In the genomic region with DNA sequence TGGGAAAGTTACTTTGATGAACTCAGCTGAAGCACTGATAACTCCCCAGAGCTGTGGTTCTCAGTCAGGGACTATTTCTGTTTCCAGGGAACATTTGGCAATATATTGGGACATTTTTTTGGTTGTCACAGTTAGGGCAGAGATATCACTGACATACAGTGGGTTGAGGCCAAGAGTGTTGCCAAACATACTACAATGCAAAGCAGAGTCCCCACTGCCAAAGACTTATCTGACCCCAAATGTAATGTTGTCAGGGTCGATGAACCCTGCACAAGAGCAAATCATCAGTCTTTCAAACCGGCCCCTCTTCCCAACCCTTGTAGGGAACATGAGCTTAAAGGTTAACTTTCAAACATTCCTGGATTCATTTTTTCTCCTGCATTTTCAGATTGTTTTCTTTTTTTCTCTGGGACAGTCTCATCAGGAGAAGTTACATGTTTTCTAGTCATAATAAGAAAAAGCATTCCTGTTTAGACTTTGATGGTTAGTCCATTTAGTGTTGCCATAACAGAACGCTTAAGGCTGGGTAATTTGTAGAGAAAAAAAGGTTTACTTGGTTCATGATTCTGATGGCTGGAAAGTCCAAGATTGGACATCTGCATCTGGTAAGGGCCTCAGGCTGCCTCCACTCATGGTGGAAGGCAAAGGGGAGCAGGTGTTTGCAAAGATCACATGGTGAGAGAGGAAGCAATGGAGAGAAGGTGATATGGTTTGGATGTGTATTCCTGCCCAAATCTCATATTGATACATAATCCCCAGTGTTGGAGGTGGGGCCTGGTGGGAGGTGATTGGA, we compare ENCODE assay signal across 34 cellular contexts.
"Had no signal": no experiment of that assay in that cellular context is flagged by ENCODE, and none has a peak within 500 bp of the region (broad histone marks: within the 10 kb centered on the region; RNA-seq: fewer than 3 reads in every experiment).

No MANE protein-coding gene starts in this region.

- DNase-seq: activated B cell treated with CpG ODN at 0.5 μM for 24 hours; activated CD4-positive, alpha-beta memory T cell treated with anti-CD3 and anti-CD28 coated beads for 36 hours; activated CD4-positive, alpha-beta T cell treated with anti-CD3 and anti-CD28 coated beads for 48 hours; activated CD4-positive, alpha-beta T cell treated with anti-CD3 and anti-CD28 coated beads, Interleukin-2, amount 50 U/mL, for 1 hour; activated CD4-positive, alpha-beta T cell treated with anti-CD3 and anti-CD28 coated beads, Interleukin-2, amount 50 U/mL, for 4 hours; activated CD4-positive, CD25-positive, alpha-beta regulatory T cell treated with anti-CD3 and anti-CD28 coated beads, Interleukin-2, amount 50 U/mL, for 72 hours; activated CD8-positive, alpha-beta memory T cell treated with anti-CD3 and anti-CD28 coated beads, Interleukin-2, amount 50 U/mL, for 4 hours; activated CD8-positive, alpha-beta T cell treated with anti-CD3 and anti-CD28 coated beads for 36 hours; activated effector memory CD4-positive, alpha-beta T cell treated with Interleukin-2 at 50 U/mL for 16 hours; activated gamma-delta T cell; activated naive CD4-positive, alpha-beta T cell treated with anti-CD3 and anti-CD28 coated beads, Interleukin-2, amount 10 ng/mL, durations not matched to agents 7 days and 5 days; activated naive CD4-positive, alpha-beta T cell treated with Interleukin-2 at 50 U/mL for 16 hours; activated naive CD8-positive, alpha-beta T cell treated with anti-CD3 and anti-CD28 coated beads, Interleukin-2, amount 10 ng/mL, durations not matched to agents 7 days and 5 days; activated naive CD8-positive, alpha-beta T cell treated with anti-CD3 and anti-CD28 coated beads, Interleukin-2, amount 50 U/mL, for 24 hours; activated T-cell treated with anti-CD3 and anti-CD28 coated beads for 4 hours; activated T-cell treated with anti-CD3 and anti-CD28 coated beads, Interleukin-2, amount 50 U/mL, for 1 hour; activated T-cell treated with anti-CD3 and anti-CD28 coated beads, Interleukin-2, amount 50 U/mL, for 4 hours; activated T-cell treated with anti-CD3 and anti-CD28 coated beads, Interleukin-2, amount 50 U/mL, for 72 hours; amniotic stem cell; aorta; body of pancreas; brain microvascular endothelial cell; central memory CD4-positive, alpha-beta T cell; SW 1271; T-helper 1 cell; T-helper 2 cell; T-helper 9 cell had no signal

- H3K27me3 Mint-ChIP-seq: activated B cell treated with CpG ODN at 0.5 μM for 24 hours; activated CD4-positive, alpha-beta memory T cell treated with anti-CD3 and anti-CD28 coated beads for 36 hours; activated CD8-positive, alpha-beta T cell treated with anti-CD3 and anti-CD28 coated beads for 36 hours; activated naive CD4-positive, alpha-beta T cell treated with anti-CD3 and anti-CD28 coated beads, Interleukin-2, amount 10 ng/mL, durations not matched to agents 7 days and 5 days; activated naive CD4-positive, alpha-beta T cell treated with anti-CD3 and anti-CD28 coated beads, Interleukin-2, amount 50 U/mL, for 24 hours; activated naive CD8-positive, alpha-beta T cell; activated naive CD8-positive, alpha-beta T cell treated with anti-CD3 and anti-CD28 coated beads, Interleukin-2, amount 10 ng/mL, durations not matched to agents 7 days and 5 days; activated naive CD8-positive, alpha-beta T cell treated with anti-CD3 and anti-CD28 coated beads, Interleukin-2, amount 50 U/mL, for 24 hours had no signal

- H3K4me3 Mint-ChIP-seq: activated B cell treated with CpG ODN at 0.5 μM for 24 hours; activated CD4-positive, alpha-beta memory T cell treated with anti-CD3 and anti-CD28 coated beads for 36 hours; activated CD8-positive, alpha-beta T cell treated with anti-CD3 and anti-CD28 coated beads for 36 hours; activated naive CD4-positive, alpha-beta T cell treated with anti-CD3 and anti-CD28 coated beads, Interleukin-2, amount 10 ng/mL, durations not matched to agents 7 days and 5 days; activated naive CD4-positive, alpha-beta T cell treated with anti-CD3 and anti-CD28 coated beads, Interleukin-2, amount 50 U/mL, for 24 hours; activated naive CD8-positive, alpha-beta T cell; activated naive CD8-positive, alpha-beta T cell treated with anti-CD3 and anti-CD28 coated beads, Interleukin-2, amount 10 ng/mL, durations not matched to agents 7 days and 5 days; activated naive CD8-positive, alpha-beta T cell treated with anti-CD3 and anti-CD28 coated beads, Interleukin-2, amount 50 U/mL, for 24 hours; activated T-cell treated with anti-CD3 and anti-CD28 coated beads, Interleukin-2, amount 50 U/mL, for 4 hours; activated T-cell treated with anti-CD3 and anti-CD28 coated beads, Interleukin-2, amount 50 U/mL, for 72 hours; T-helper 1 cell treated with Interleukin-12 subunit alpha and Interleukin-12 subunit beta and Interleukin-4 antibody, amounts not matched to agents 30 μg/mL and 1 μg/mL, for 36 hours; T-helper 2 cell treated with Interferon-gamma antibody and Interleukin-4, amounts not matched to agents 5 μg/mL and 100 μg/mL, for 36 hours had no signal

- H3K27ac Mint-ChIP-seq: activated B cell treated with CpG ODN at 0.5 μM for 24 hours; activated CD4-positive, alpha-beta memory T cell treated with anti-CD3 and anti-CD28 coated beads for 36 hours; activated CD8-positive, alpha-beta T cell treated with anti-CD3 and anti-CD28 coated beads for 36 hours; activated naive CD4-positive, alpha-beta T cell treated with anti-CD3 and anti-CD28 coated beads, Interleukin-2, amount 10 ng/mL, durations not matched to agents 7 days and 5 days; activated naive CD4-positive, alpha-beta T cell treated with anti-CD3 and anti-CD28 coated beads, Interleukin-2, amount 50 U/mL, for 24 hours; activated naive CD8-positive, alpha-beta T cell; activated naive CD8-positive, alpha-beta T cell treated with anti-CD3 and anti-CD28 coated beads, Interleukin-2, amount 10 ng/mL, durations not matched to agents 7 days and 5 days; activated naive CD8-positive, alpha-beta T cell treated with anti-CD3 and anti-CD28 coated beads, Interleukin-2, amount 50 U/mL, for 24 hours; activated T-cell treated with anti-CD3 and anti-CD28 coated beads, Interleukin-2, amount 50 U/mL, for 72 hours; activated T-helper 2 cell treated with anti-CD3 and anti-CD28 coated beads, Interferon-gamma antibody, Interleukin-2, Interleukin-4, amounts not matched to agents 10 μg/mL and 5 μg/mL and 100 μg/mL, durations not matched to agents 14 hours and 24 hours and 36 hours; T-helper 1 cell treated with Interleukin-12 subunit alpha and Interleukin-12 subunit beta and Interleukin-4 antibody, amounts not matched to agents 30 μg/mL and 1 μg/mL, for 36 hours; T-helper 2 cell treated with Interferon-gamma antibody and Interleukin-4, amounts not matched to agents 5 μg/mL and 100 μg/mL, for 36 hours had no signal

- H3K9me3 ChIP-seq: body of pancreas, breast epithelium had no signal

- H3K36me3 Mint-ChIP-seq: activated naive CD8-positive, alpha-beta T cell treated with anti-CD3 and anti-CD28 coated beads, Interleukin-2, amount 10 ng/mL, durations not matched to agents 7 days and 5 days had no signal

- H3K4me1 ChIP-seq: body of pancreas, breast epithelium had no signal

- H3K4me3 ChIP-seq: body of pancreas, breast epithelium had no signal

- ATAC-seq: activated CD8-positive, alpha-beta T cell treated with anti-CD3 and anti-CD28 coated beads for 36 hours; activated naive CD8-positive, alpha-beta T cell treated with anti-CD3 and anti-CD28 coated beads, Interleukin-2, amount 50 U/mL, for 24 hours; activated T-cell treated with anti-CD3 and anti-CD28 coated beads, Interleukin-2, amount 50 U/mL, for 4 hours; activated T-cell treated with anti-CD3 and anti-CD28 coated beads, Interleukin-2, amount 50 U/mL, for 72 hours; body of pancreas had no signal

- H3K27ac ChIP-seq: body of pancreas, brain microvascular endothelial cell, breast epithelium, VCaP had no signal

- H3K4me1 Mint-ChIP-seq: activated naive CD4-positive, alpha-beta T cell treated with anti-CD3 and anti-CD28 coated beads, Interleukin-2, amount 50 U/mL, for 24 hours; activated naive CD8-positive, alpha-beta T cell treated with anti-CD3 and anti-CD28 coated beads, Interleukin-2, amount 10 ng/mL, durations not matched to agents 7 days and 5 days had no signal

- H3K36me3 ChIP-seq: brain microvascular endothelial cell, breast epithelium had no signal

- H3K27me3 ChIP-seq: body of pancreas, brain microvascular endothelial cell, breast epithelium had no signal

- H3K9me3 Mint-ChIP-seq: activated CD4-positive, alpha-beta memory T cell treated with anti-CD3 and anti-CD28 coated beads for 36 hours; activated CD8-positive, alpha-beta T cell treated with anti-CD3 and anti-CD28 coated beads for 36 hours; activated naive CD4-positive, alpha-beta T cell treated with anti-CD3 and anti-CD28 coated beads, Interleukin-2, amount 10 ng/mL, durations not matched to agents 7 days and 5 days; activated naive CD4-positive, alpha-beta T cell treated with anti-CD3 and anti-CD28 coated beads, Interleukin-2, amount 50 U/mL, for 24 hours; activated naive CD8-positive, alpha-beta T cell treated with anti-CD3 and anti-CD28 coated beads, Interleukin-2, amount 10 ng/mL, durations not matched to agents 7 days and 5 days; activated naive CD8-positive, alpha-beta T cell treated with anti-CD3 and anti-CD28 coated beads, Interleukin-2, amount 50 U/mL, for 24 hours; activated T-cell treated with anti-CD3 and anti-CD28 coated beads, Interleukin-2, amount 50 U/mL, for 4 hours; activated T-cell treated with anti-CD3 and anti-CD28 coated beads, Interleukin-2, amount 50 U/mL, for 72 hours; activated T-helper 2 cell treated with anti-CD3 and anti-CD28 coated beads, Interferon-gamma antibody, Interleukin-2, Interleukin-4, amounts not matched to agents 10 μg/mL and 5 μg/mL and 100 μg/mL, durations not matched to agents 14 hours and 24 hours and 36 hours; T-helper 1 cell treated with Interleukin-12 subunit alpha and Interleukin-12 subunit beta and Interleukin-4 antibody, amounts not matched to agents 30 μg/mL and 1 μg/mL, for 36 hours; T-helper 2 cell treated with Interferon-gamma antibody and Interleukin-4, amounts not matched to agents 5 μg/mL and 100 μg/mL, for 36 hours had no signal
